Comparison of ENCODE assay signal across 8 cellular contexts in the genomic region with DNA sequence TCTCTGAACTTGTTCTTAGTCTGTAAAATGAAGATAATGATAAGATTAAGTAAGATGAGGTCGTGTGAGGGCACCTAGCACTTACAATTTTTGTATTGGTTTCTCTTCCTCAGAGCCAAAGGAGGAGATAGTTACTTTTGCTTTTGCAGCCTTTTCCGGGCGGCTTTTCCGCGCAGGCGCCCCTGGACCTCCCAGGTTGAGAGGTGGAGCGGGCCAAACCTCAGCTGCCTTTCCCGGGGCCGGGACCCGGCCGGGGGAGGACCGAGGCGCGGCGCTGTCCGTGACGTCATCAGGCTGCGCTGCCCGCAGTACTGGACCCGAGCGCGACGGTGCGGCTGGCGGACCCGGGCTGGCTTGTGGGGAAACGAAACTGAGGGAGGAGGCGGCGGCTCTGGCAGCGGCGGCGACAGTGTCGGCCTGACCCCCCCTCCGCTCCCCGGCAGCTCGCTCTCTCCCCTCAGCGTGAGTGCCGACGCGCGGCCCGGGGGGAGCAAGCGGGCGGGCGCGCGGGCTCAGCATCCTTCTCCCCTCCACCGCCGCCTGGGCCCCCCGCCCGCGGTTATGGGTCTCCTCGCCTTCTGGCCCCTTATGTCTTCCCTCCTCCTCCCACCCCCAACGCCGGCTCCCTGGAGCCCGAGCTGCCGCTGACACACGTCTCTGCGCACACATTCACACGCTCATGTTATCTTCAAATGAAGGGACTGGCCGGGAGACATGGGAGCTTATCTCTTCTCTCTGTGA. TPM values are rescaled to one million over a fixed set of nuclear protein-coding genes. Genes with fewer than 3 reads are reported as not detected.
A peak's percentile ranks its signal among the peaks of the same experiment; 100 is the strongest.
DNase-seq lines count a peak whose midpoint lies in the region; ATAC-seq lines count a peak whose summit lies in the region.

CMTR1 (plus strand) TSS at position 306 of the 741 bp plus-strand sequence. CDS start 2,409 bp downstream, outside the sequence.

- DNase-seq in COLO829 (ENCODE audit: low spot score) (peak; percentile 99), HT-29 (ENCODE audit: low spot score) (peak; percentile 85), NOMO-1 treated with DMSO at 0.1 percent for 48 hours (lab: John Stamatoyannopoulos, UW; ENCODE audit: unreplicated experiment) (peak; percentile 95), medulla oblongata (ENCODE audit: extremely low spot score) (peak; percentile 89)
- DNase-seq in activated CD8-positive, alpha-beta memory T cell treated with anti-CD3 and anti-CD28 coated beads for 4 hours (ENCODE audit: low read depth in 2 of 2) = peak; percentile 93 to 95
- DNase-seq in effector memory CD8-positive, alpha-beta T cell = peak; percentile 97 to 99 (median 98)
- peak; percentile 93 for DNase-seq in stimulated activated CD8-positive, alpha-beta memory T cell treated with anti-CD3 and anti-CD28 coated beads, Interleukin-12 subunit alpha, Interleukin-12 subunit beta, amount 100 ng/mL, for 1 hour (ENCODE audit: low read depth)

- H3K9me3 Mint-ChIP-seq in effector memory CD8-positive, alpha-beta T cell = no peaks in the 10 kb centered on the region

- peak within 1 kb of the TSS; percentile 91 to 97 for H3K27ac Mint-ChIP-seq in effector memory CD8-positive, alpha-beta T cell

- H3K36me3 Mint-ChIP-seq in effector memory CD8-positive, alpha-beta T cell (ENCODE audit: insufficient read depth) = peaks cover 41% of the 10 kb centered on the region

- peaks cover 25 to 27% of the 10 kb centered on the region in 2 donors for H3K4me1 Mint-ChIP-seq in effector memory CD8-positive, alpha-beta T cell (ENCODE audit: low read depth in 2 of 2)

- peak; percentile 85 for ATAC-seq in GM21360 (IDR thresholded peaks at IDR 0.05; ENCODE audit: unreplicated experiment)
- peak; percentile 87 for ATAC-seq in effector memory CD8-positive, alpha-beta T cell (replicated peaks)

- H3K4me3 Mint-ChIP-seq in effector memory CD8-positive, alpha-beta T cell = peak within 1 kb of the TSS; percentile 91 to 93

- peaks cover 9 to 13% of the 10 kb centered on the region in 2 donors for H3K27me3 Mint-ChIP-seq in effector memory CD8-positive, alpha-beta T cell

RNA-seq across cellular contexts. Expression of gene CMTR1, which starts in this region (rescaled TPM):
- total RNA-seq in HT-29 (2014; rRNA removed; shearing (Covaris generic)) = 23.6 and 28.3 TPM in 2 replicates

Comparison
In these comparisons a context has a peak if more than half of its experiments do, and no peak if none do; other contexts are left out.
1. Peak in every context shown above with its lines: DNase-seq and ATAC-seq.